Comparison of ENCODE assay signal across 8 cellular contexts in genomic region chr1:65067491-65068201, GRCh38.
A peak's percentile ranks its signal among the peaks of the same experiment; 100 is the strongest.
DNase-seq lines count a peak whose midpoint lies in the region; ATAC-seq and TF ChIP-seq lines count a peak whose summit lies in the region.

No MANE protein-coding gene starts in this region.

- POLR2A ChIA-PET in WTC11 (lab: Charles Lee) = interaction anchor here (1.4 kb wide), 1 partner anchor 101 kb away, joined by 3 read pairs; the partner anchor contains the start of gene JAK1

- CTCF ChIA-PET in WTC11 (lab: Charles Lee) = interaction anchor here (1.8 kb wide), 1 partner anchor 141 kb away, joined by 4 read pairs; no protein-coding TSS in a partner anchor

- H3K9ac ChIP-seq in skeletal muscle tissue (ENCODE audit: low read depth in 1 of 3, low read length in 3 of 3) = peak overlapping the region; percentile 99

- H3K36me3 ChIP-seq in skeletal muscle tissue (ENCODE audit: control insufficient read depth in 3 of 3, insufficient read depth in 3 of 3, low read length in 3 of 3) = peaks cover 0 to 5% (median 0%) of the 10 kb centered on the region in 3 donors

- H3K9me3 ChIP-seq in skeletal muscle tissue (ENCODE audit: control insufficient read depth in 3 of 3, low read length in 3 of 3) = no peaks in the 10 kb centered on the region

- H3K27ac Mint-ChIP-seq in WTC11 = peak overlapping the region; percentile 98

- no peak for TF ChIP-seq CTCF in GM10266 (IDR thresholded peaks at IDR 0.05; ENCODE audit: control insufficient read depth, insufficient read depth, low read depth, missing control alignments)
- no peak for TF ChIP-seq CTCF in WTC11 (IDR thresholded peaks at IDR 0.05)

- ATAC-seq in HG02938 (IDR thresholded peaks at IDR 0.05; ENCODE audit: unreplicated experiment) = peak; percentile 40
- peak; percentile 17 for ATAC-seq in WTC11
- ATAC-seq in GM18870 (IDR thresholded peaks at IDR 0.05; ENCODE audit: unreplicated experiment) = no peak

- peak overlapping the region; percentile 94 for H3K4me3 Mint-ChIP-seq in WTC11

- H3K4me1 Mint-ChIP-seq in WTC11 = peaks cover 51% of the 10 kb centered on the region

- peak overlapping the region; percentile 99 for H3K27ac ChIP-seq in skeletal muscle tissue (ENCODE audit: low read depth, low read length)

- no peaks in the 10 kb centered on the region for H3K27me3 Mint-ChIP-seq in WTC11 (ENCODE audit: low read depth)

- DNase-seq in GM10266 (ENCODE audit: extremely low spot score) (peak; percentile 67), NCI-H2196 (lab: John Stamatoyannopoulos, UW; ENCODE audit: unreplicated experiment) (peak; percentile 63), WTC11 (ENCODE audit: low spot score) (peak; percentile 70), cerebellum (ENCODE audit: low spot score) (peak; percentile 80), inferior parietal cortex (ENCODE audit: extremely low spot score) (peak; percentile 91)

- H3K4me1 ChIP-seq in skeletal muscle tissue (ENCODE audit: control insufficient read depth in 3 of 3, insufficient read depth in 3 of 3, low read length in 3 of 3) = peaks cover 19 to 31% (median 25%) of the 10 kb centered on the region in 3 donors

- H3K4me3 ChIP-seq in skeletal muscle tissue (ENCODE audit: low read length in 3 of 3) = peak overlapping the region; percentile 89 to 98 (median 96)

- H3K36me3 Mint-ChIP-seq in WTC11 = peaks cover 4% of the 10 kb centered on the region

- no peaks in the 10 kb centered on the region for H3K9me3 Mint-ChIP-seq in WTC11

- H3K27me3 ChIP-seq in skeletal muscle tissue (ENCODE audit: control insufficient read depth in 3 of 3, insufficient read depth in 3 of 3, low read length in 3 of 3) = no peaks in the 10 kb centered on the region

TF ChIP-seq in WTC11, 78 proteins besides CTCF, POLR2A, EP300 and RAD21 (continues in another document):
- no peak for TF ChIP-seq AFF4 (CRISPR knock-in tag; IDR thresholded peaks at IDR 0.05; ENCODE audit: borderline replicate concordance)
- TF ChIP-seq ELF4 (CRISPR knock-in tag; IDR thresholded peaks at IDR 0.05; ENCODE audit: low read depth) = no peak
- no peak for TF ChIP-seq GRHL2 (CRISPR knock-in tag; IDR thresholded peaks at IDR 0.05; ENCODE audit: insufficient replicate concordance, severe bottlenecking)
- no peak for TF ChIP-seq FOXP1 (CRISPR knock-in tag; IDR thresholded peaks at IDR 0.05; ENCODE audit: borderline replicate concordance)
- no peak for TF ChIP-seq PRRX2 (CRISPR knock-in tag; IDR thresholded peaks at IDR 0.05)
- TF ChIP-seq TEAD4 (CRISPR knock-in tag; IDR thresholded peaks at IDR 0.05) = no peak
- TF ChIP-seq ZSCAN18 (CRISPR knock-in tag; IDR thresholded peaks at IDR 0.05) = no peak
- TF ChIP-seq HMGA2 (CRISPR knock-in tag; IDR thresholded peaks at IDR 0.05) = no peak
- no peak for TF ChIP-seq ZNF396 (CRISPR knock-in tag; IDR thresholded peaks at IDR 0.05; ENCODE audit: borderline replicate concordance)
- TF ChIP-seq ZNF423 (CRISPR knock-in tag; IDR thresholded peaks at IDR 0.05) = no peak
- TF ChIP-seq USF1 (CRISPR knock-in tag; IDR thresholded peaks at IDR 0.05) = peak; percentile 48; the same call in 1 of the 2 replicates
- TF ChIP-seq, protein P1, sequence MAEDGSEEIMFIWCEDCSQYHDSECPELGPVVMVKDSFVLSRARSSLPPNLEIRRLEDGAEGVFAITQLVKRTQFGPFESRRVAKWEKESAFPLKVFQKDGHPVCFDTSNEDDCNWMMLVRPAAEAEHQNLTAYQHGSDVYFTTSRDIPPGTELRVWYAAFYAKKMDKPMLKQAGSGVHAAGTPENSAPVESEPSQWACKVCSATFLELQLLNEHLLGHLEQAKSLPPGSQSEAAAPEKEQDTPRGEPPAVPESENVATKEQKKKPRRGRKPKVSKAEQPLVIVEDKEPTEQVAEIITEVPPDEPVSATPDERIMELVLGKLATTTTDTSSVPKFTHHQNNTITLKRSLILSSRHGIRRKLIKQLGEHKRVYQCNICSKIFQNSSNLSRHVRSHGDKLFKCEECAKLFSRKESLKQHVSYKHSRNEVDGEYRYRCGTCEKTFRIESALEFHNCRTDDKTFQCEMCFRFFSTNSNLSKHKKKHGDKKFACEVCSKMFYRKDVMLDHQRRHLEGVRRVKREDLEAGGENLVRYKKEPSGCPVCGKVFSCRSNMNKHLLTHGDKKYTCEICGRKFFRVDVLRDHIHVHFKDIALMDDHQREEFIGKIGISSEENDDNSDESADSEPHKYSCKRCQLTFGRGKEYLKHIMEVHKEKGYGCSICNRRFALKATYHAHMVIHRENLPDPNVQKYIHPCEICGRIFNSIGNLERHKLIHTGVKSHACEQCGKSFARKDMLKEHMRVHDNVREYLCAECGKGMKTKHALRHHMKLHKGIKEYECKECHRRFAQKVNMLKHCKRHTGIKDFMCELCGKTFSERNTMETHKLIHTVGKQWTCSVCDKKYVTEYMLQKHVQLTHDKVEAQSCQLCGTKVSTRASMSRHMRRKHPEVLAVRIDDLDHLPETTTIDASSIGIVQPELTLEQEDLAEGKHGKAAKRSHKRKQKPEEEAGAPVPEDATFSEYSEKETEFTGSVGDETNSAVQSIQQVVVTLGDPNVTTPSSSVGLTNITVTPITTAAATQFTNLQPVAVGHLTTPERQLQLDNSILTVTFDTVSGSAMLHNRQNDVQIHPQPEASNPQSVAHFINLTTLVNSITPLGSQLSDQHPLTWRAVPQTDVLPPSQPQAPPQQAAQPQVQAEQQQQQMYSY (CRISPR knock-in tag; IDR thresholded peaks at IDR 0.05) = no peak
- no peak for TF ChIP-seq E2F5 (CRISPR knock-in tag; IDR thresholded peaks at IDR 0.05)
- TF ChIP-seq, protein P2, sequence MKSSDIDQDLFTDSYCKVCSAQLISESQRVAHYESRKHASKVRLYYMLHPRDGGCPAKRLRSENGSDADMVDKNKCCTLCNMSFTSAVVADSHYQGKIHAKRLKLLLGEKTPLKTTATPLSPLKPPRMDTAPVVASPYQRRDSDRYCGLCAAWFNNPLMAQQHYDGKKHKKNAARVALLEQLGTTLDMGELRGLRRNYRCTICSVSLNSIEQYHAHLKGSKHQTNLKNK (CRISPR knock-in tag; IDR thresholded peaks at IDR 0.05) = no peak
- no peak for TF ChIP-seq TEAD1 (CRISPR knock-in tag; IDR thresholded peaks at IDR 0.05)
- no peak for TF ChIP-seq ZNF671 (CRISPR knock-in tag; IDR thresholded peaks at IDR 0.05)
- TF ChIP-seq MXD4 (CRISPR knock-in tag; IDR thresholded peaks at IDR 0.05; ENCODE audit: borderline replicate concordance) = no peak
